Comparison of ENCODE assay signal across 28 cellular contexts in the genomic region with DNA sequence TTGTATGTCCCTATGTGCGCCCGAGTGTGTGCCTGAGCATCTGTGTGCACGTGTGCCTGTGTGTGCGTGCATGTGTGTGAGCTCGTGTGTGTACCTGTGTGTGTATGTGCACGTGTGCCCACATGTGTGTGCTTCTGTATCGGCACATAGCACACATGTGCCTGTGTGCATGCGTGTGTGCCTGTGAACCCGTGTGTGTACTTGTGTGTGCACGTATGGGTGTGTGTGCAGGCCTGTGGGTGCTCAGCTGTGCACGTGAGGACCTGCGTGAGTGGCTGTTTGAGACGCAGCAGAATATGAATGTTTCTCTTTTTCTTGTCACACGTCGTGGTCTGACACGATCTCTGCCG. TPM values are rescaled to one million over a fixed set of nuclear protein-coding genes. Genes with fewer than 3 reads are reported as not detected.
DNase-seq lines count a peak whose midpoint lies in the region; ATAC-seq lines count a peak whose summit lies in the region.
"Had no signal": no experiment of that assay in that cellular context is flagged by ENCODE, and none has a peak within 500 bp of the region (broad histone marks: within the 10 kb centered on the region; RNA-seq: fewer than 3 reads in every experiment).

No MANE protein-coding gene starts in this region.

- DNase-seq in activated naive CD4-positive, alpha-beta T cell treated with anti-CD3 and anti-CD28 coated beads, Interleukin-2, amount 10 ng/mL, durations not matched to agents 7 days and 5 days: no peak
- DNase-seq in activated naive CD4-positive, alpha-beta T cell (lab: John Stamatoyannopoulos, UW): no peak
- peak; percentile 14 for DNase-seq in H7
- DNase-seq in islet precursor cell: peak; percentile 32
- DNase-seq in stimulated activated CD8-positive, alpha-beta memory T cell treated with anti-CD3 and anti-CD28 coated beads, Interleukin-4, amount 100 ng/mL, for 48 hours: peak; percentile 19
- DNase-seq in DMS 273 (lab: John Stamatoyannopoulos, UW; ENCODE audit: unreplicated experiment): no peak
- no peak for DNase-seq in T-helper 9 cell
- DNase-seq: activated CD4-positive, alpha-beta T cell treated with anti-CD3 and anti-CD28 coated beads for 36 hours; activated CD8-positive, alpha-beta T cell treated with anti-CD3 and anti-CD28 coated beads for 36 hours; DMS153; kidney glomerular epithelial cell; lower lobe of right lung; NCI-H1048; NCI-H2107; retina; SHP77; stimulated activated CD4-positive, alpha-beta T cell treated with anti-CD3 and anti-CD28 coated beads, Interleukin-1b, Interleukin-23, amount 100 ng/mL, for 48 hours; stimulated activated naive CD8-positive, alpha-beta T cell treated with anti-CD3 and anti-CD28 coated beads, Interleukin-15, Interleukin-2, amounts not matched to agents 100 U/mL and 50 U/mL, for 24 hours; testis; uterus had no signal

- H3K36me3 ChIP-seq in H7 (replicated peaks; ENCODE audit: control insufficient read depth, insufficient read depth, low read length): peaks cover 27% of the 10 kb centered on the region
- H3K36me3 ChIP-seq: uterus had no signal

- CTCF ChIA-PET in activated naive CD4-positive, alpha-beta T cell treated with anti-CD3 and anti-CD28 coated beads, Interleukin-2, amount 10 ng/mL, durations not matched to agents 7 days and 5 days (lab: Charles Lee): no interaction called here

- H3K27me3 ChIP-seq in H7 (ENCODE audit: control insufficient read depth, insufficient read depth, low read length): peaks cover under 1% of the 10 kb centered on the region; the same call in 1 of the 2 replicates
- H3K27me3 ChIP-seq: gastroesophageal sphincter, pancreas, testis, uterus had no signal

- no peak overlapping the region for H3K4me3 Mint-ChIP-seq in activated naive CD4-positive, alpha-beta T cell treated with anti-CD3 and anti-CD28 coated beads, Interleukin-2, amount 10 ng/mL, durations not matched to agents 7 days and 5 days
- H3K4me3 Mint-ChIP-seq: activated CD4-positive, alpha-beta T cell treated with anti-CD3 and anti-CD28 coated beads for 36 hours; activated CD8-positive, alpha-beta T cell treated with anti-CD3 and anti-CD28 coated beads for 36 hours had no signal

- no peak overlapping the region for H3K4me3 ChIP-seq in H7 (ENCODE audit: insufficient read depth, low read depth, low read length)
- H3K4me3 ChIP-seq: gastroesophageal sphincter, lower lobe of right lung, pancreas, smooth muscle cell, testis, uterus had no signal

- no peaks in the 10 kb centered on the region for H3K9me3 Mint-ChIP-seq in activated naive CD4-positive, alpha-beta T cell treated with anti-CD3 and anti-CD28 coated beads, Interleukin-2, amount 10 ng/mL, durations not matched to agents 7 days and 5 days
- H3K9me3 Mint-ChIP-seq: activated CD8-positive, alpha-beta T cell treated with anti-CD3 and anti-CD28 coated beads for 36 hours; IgD-negative memory B cell; naive thymus-derived CD8-positive, alpha-beta T cell had no signal

- H3K36me3 Mint-ChIP-seq in activated naive CD4-positive, alpha-beta T cell treated with anti-CD3 and anti-CD28 coated beads, Interleukin-2, amount 10 ng/mL, durations not matched to agents 7 days and 5 days: peaks cover 63% of the 10 kb centered on the region

- no peaks in the 10 kb centered on the region for H3K27me3 Mint-ChIP-seq in activated naive CD4-positive, alpha-beta T cell treated with anti-CD3 and anti-CD28 coated beads, Interleukin-2, amount 10 ng/mL, durations not matched to agents 7 days and 5 days
- H3K27me3 Mint-ChIP-seq: activated CD4-positive, alpha-beta T cell treated with anti-CD3 and anti-CD28 coated beads for 36 hours; activated CD8-positive, alpha-beta T cell treated with anti-CD3 and anti-CD28 coated beads for 36 hours; IgD-negative memory B cell; naive thymus-derived CD8-positive, alpha-beta T cell had no signal

- peaks cover 30% of the 10 kb centered on the region for H3K4me1 Mint-ChIP-seq in activated naive CD4-positive, alpha-beta T cell treated with anti-CD3 and anti-CD28 coated beads, Interleukin-2, amount 10 ng/mL, durations not matched to agents 7 days and 5 days

- no peak for ATAC-seq in HG03442 (IDR thresholded peaks at IDR 0.05; ENCODE audit: unreplicated experiment)
- ATAC-seq: activated CD4-positive, alpha-beta T cell treated with anti-CD3 and anti-CD28 coated beads for 36 hours; activated CD8-positive, alpha-beta T cell treated with anti-CD3 and anti-CD28 coated beads for 36 hours; gastroesophageal sphincter; lower lobe of right lung; naive thymus-derived CD8-positive, alpha-beta T cell; Panc1; pancreas; stimulated activated naive CD8-positive, alpha-beta T cell treated with anti-CD3 and anti-CD28 coated beads, Interleukin-15, Interleukin-2, amounts not matched to agents 100 U/mL and 50 U/mL, for 24 hours had no signal

- peak overlapping the region; percentile 28 for H3K27ac Mint-ChIP-seq in activated naive CD4-positive, alpha-beta T cell treated with anti-CD3 and anti-CD28 coated beads, Interleukin-2, amount 10 ng/mL, durations not matched to agents 7 days and 5 days
- H3K27ac Mint-ChIP-seq: activated CD4-positive, alpha-beta T cell treated with anti-CD3 and anti-CD28 coated beads for 36 hours; activated CD8-positive, alpha-beta T cell treated with anti-CD3 and anti-CD28 coated beads for 36 hours had no signal

RNA-seq across cellular contexts. Expression of a gene that starts 4.3 kb away (rescaled TPM):
- total RNA-seq in H7 (2014; rRNA removed; shearing (Covaris generic)): 52.9 and 76.2 TPM in 2 replicates

RNA-seq across cellular contexts. Expression of a gene that starts 19.2 kb away (rescaled TPM):
- total RNA-seq in H7 (2014; rRNA removed; shearing (Covaris generic)): 0.14 and 0.44 TPM in 2 replicates
- total RNA-seq: lower lobe of right lung; naive thymus-derived CD8-positive, alpha-beta T cell; smooth muscle cell; T-helper 2 cell treated with Interferon-gamma antibody and Interleukin-4, amounts not matched to agents 100 ng/mL and 5 ng/mL, for 36 hours had no signal

RNA-seq across cellular contexts. Expression of a gene that starts 58.7 kb away (rescaled TPM):
- total RNA-seq in H7 (2014; rRNA removed; shearing (Covaris generic)): 0.03 and 0.15 TPM in 2 replicates
- total RNA-seq: smooth muscle cell had no signal

Comparison
In these comparisons a context has a peak if more than half of its experiments do, and no peak if none do; other contexts are left out.
1. DNase-seq: peak in H7 (single experiment), islet precursor cell (single experiment) and stimulated activated CD8-positive, alpha-beta memory T cell treated with anti-CD3 and anti-CD28 coated beads, Interleukin-4, amount 100 ng/mL, for 48 hours (single experiment); none in activated naive CD4-positive, alpha-beta T cell treated with anti-CD3 and anti-CD28 coated beads, Interleukin-2, amount 10 ng/mL, durations not matched to agents 7 days and 5 days (single experiment), activated naive CD4-positive, alpha-beta T cell (0 of 4), DMS 273 (single experiment) and T-helper 9 cell (single experiment).